13 cellular contexts compared by ENCODE assay signal in genomic region chr2:67871696-67872320, GRCh38.
A peak's percentile ranks its signal among the peaks of the same experiment; 100 is the strongest.
DNase-seq lines count a peak whose midpoint lies in the region; ATAC-seq, FAIRE-seq and TF ChIP-seq lines count a peak whose summit lies in the region.
"Had no signal": no experiment of that assay in that cellular context is flagged by ENCODE, and none has a peak within 500 bp of the region (broad histone marks: within the 10 kb centered on the region; RNA-seq: fewer than 3 reads in every experiment).

No MANE protein-coding gene starts in this region.

- DNase-seq in A549 (ENCODE audit: low read depth in 1 of 2, low spot score in 1 of 2) = no peak
- DNase-seq in HS-5 (ENCODE audit: low read depth) = peak; percentile 71
- peak; percentile 70 for DNase-seq in choroid plexus epithelial cell (ENCODE audit: low read depth)
- no peak for DNase-seq in effector memory CD8-positive, alpha-beta T cell
- no peak for DNase-seq in Peyer's patch
- DNase-seq in activated CD4-positive, alpha-beta memory T cell treated with anti-CD3 and anti-CD28 coated beads, Interleukin-2, amount 10 ng/mL, durations not matched to agents 7 days and 5 days = no peak
- DNase-seq: activated naive CD8-positive, alpha-beta T cell treated with anti-CD3 and anti-CD28 coated beads for 36 hours; left colon; NCI-H510A had no signal

- H3K4me3 ChIP-seq in A549 (no peak overlapping the region), choroid plexus epithelial cell (ENCODE audit: low read depth, low read length) (no peak overlapping the region), Peyer's patch (no peak overlapping the region)
- H3K4me3 ChIP-seq: K562 had no signal

- no peaks in the 10 kb centered on the region for H3K9me3 Mint-ChIP-seq in nephron
- H3K9me3 Mint-ChIP-seq in effector memory CD8-positive, alpha-beta T cell = no peaks in the 10 kb centered on the region
- H3K9me3 Mint-ChIP-seq in activated CD4-positive, alpha-beta memory T cell treated with anti-CD3 and anti-CD28 coated beads, Interleukin-2, amount 10 ng/mL, durations not matched to agents 7 days and 5 days = no peaks in the 10 kb centered on the region
- H3K9me3 Mint-ChIP-seq: activated naive CD8-positive, alpha-beta T cell treated with anti-CD3 and anti-CD28 coated beads for 36 hours had no signal

- TF ChIP-seq CTCF in A549 (IDR thresholded peaks at IDR 0.05) = no peak
- no peak for TF ChIP-seq CTCF in choroid plexus epithelial cell (conservative IDR thresholded peaks at IDR 0.05; ENCODE audit: low read depth, low read length)
- TF ChIP-seq CTCF in nephron (IDR thresholded peaks at IDR 0.05; ENCODE audit: unreplicated experiment in 3 of 3) = no peak
- TF ChIP-seq CTCF in Peyer's patch (IDR thresholded peaks at IDR 0.05) = no peak

- H3K36me3 ChIP-seq in Peyer's patch = no peaks in the 10 kb centered on the region

- POLR2A ChIA-PET in A549 (lab: Yijun Ruan, JAX) = no interaction called here
- POLR2A ChIA-PET in activated CD4-positive, alpha-beta memory T cell treated with anti-CD3 and anti-CD28 coated beads, Interleukin-2, amount 10 ng/mL, durations not matched to agents 7 days and 5 days (lab: Charles Lee) = no interaction called here

- no peak for TF ChIP-seq EP300 in A549 (IDR thresholded peaks at IDR 0.05)

- no peaks in the 10 kb centered on the region for H3K27me3 ChIP-seq in Peyer's patch

- TF ChIP-seq POLR2A in A549 (IDR thresholded peaks at IDR 0.05; ENCODE audit: low read length) = no peak
- no peak for TF ChIP-seq POLR2A in Peyer's patch (IDR thresholded peaks at IDR 0.05)

- H3K9me3 ChIP-seq in A549 = no peaks in the 10 kb centered on the region
- no peaks in the 10 kb centered on the region for H3K9me3 ChIP-seq in Peyer's patch

- no peak overlapping the region for H3K4me3 Mint-ChIP-seq in nephron
- H3K4me3 Mint-ChIP-seq in effector memory CD8-positive, alpha-beta T cell = no peak overlapping the region
- no peak overlapping the region for H3K4me3 Mint-ChIP-seq in activated CD4-positive, alpha-beta memory T cell treated with anti-CD3 and anti-CD28 coated beads, Interleukin-2, amount 10 ng/mL, durations not matched to agents 7 days and 5 days
- H3K4me3 Mint-ChIP-seq: activated naive CD8-positive, alpha-beta T cell treated with anti-CD3 and anti-CD28 coated beads for 36 hours had no signal

- CTCF ChIA-PET in A549 (lab: Yijun Ruan, JAX) = interaction anchor here (0.6 to 1.6 kb wide), 2 partner anchors 25 to 1031 kb away, joined by 3 to 5 read pairs; no protein-coding TSS in a partner anchor
- CTCF ChIA-PET in activated CD4-positive, alpha-beta memory T cell treated with anti-CD3 and anti-CD28 coated beads, Interleukin-2, amount 10 ng/mL, durations not matched to agents 7 days and 5 days (lab: Charles Lee) = no interaction called here

- ATAC-seq in A549 (peak in 1 of 2 experiments; percentile 59; a peak in 3 of 6 replicates), HG03520 (IDR thresholded peaks at IDR 0.05; ENCODE audit: unreplicated experiment) (no peak)
- no peak for ATAC-seq in effector memory CD8-positive, alpha-beta T cell (replicated peaks)
- ATAC-seq: K562, left colon had no signal

- peaks cover 7% of the 10 kb centered on the region for H3K27me3 Mint-ChIP-seq in nephron (ENCODE audit: low read depth)
- peaks cover 15 to 26% of the 10 kb centered on the region in 2 donors for H3K27me3 Mint-ChIP-seq in effector memory CD8-positive, alpha-beta T cell
- H3K27me3 Mint-ChIP-seq in activated CD4-positive, alpha-beta memory T cell treated with anti-CD3 and anti-CD28 coated beads, Interleukin-2, amount 10 ng/mL, durations not matched to agents 7 days and 5 days = peaks cover 3% of the 10 kb centered on the region

- H3K4me1 ChIP-seq in A549 = no peaks in the 10 kb centered on the region
- no peaks in the 10 kb centered on the region for H3K4me1 ChIP-seq in Peyer's patch

- H3K36me3 Mint-ChIP-seq in nephron (ENCODE audit: low read depth) = no peaks in the 10 kb centered on the region
- no peaks in the 10 kb centered on the region for H3K36me3 Mint-ChIP-seq in effector memory CD8-positive, alpha-beta T cell (ENCODE audit: insufficient read depth)
- no peaks in the 10 kb centered on the region for H3K36me3 Mint-ChIP-seq in activated CD4-positive, alpha-beta memory T cell treated with anti-CD3 and anti-CD28 coated beads, Interleukin-2, amount 10 ng/mL, durations not matched to agents 7 days and 5 days (ENCODE audit: low read depth)
- H3K36me3 Mint-ChIP-seq: activated naive CD8-positive, alpha-beta T cell treated with anti-CD3 and anti-CD28 coated beads for 36 hours had no signal

- H3K27ac Mint-ChIP-seq in nephron = peak overlapping the region; percentile 5 to 71 (median 24)
- no peak overlapping the region for H3K27ac Mint-ChIP-seq in effector memory CD8-positive, alpha-beta T cell
- H3K27ac Mint-ChIP-seq in activated CD4-positive, alpha-beta memory T cell treated with anti-CD3 and anti-CD28 coated beads, Interleukin-2, amount 10 ng/mL, durations not matched to agents 7 days and 5 days = no peak overlapping the region
- H3K27ac Mint-ChIP-seq: activated naive CD8-positive, alpha-beta T cell treated with anti-CD3 and anti-CD28 coated beads for 36 hours had no signal

- TF ChIP-seq RAD21 in A549 (conservative IDR thresholded peaks at IDR 0.05 in 1 of 2, IDR thresholded peaks at IDR 0.05 in 1 of 2) = no peak

- peaks cover 32% of the 10 kb centered on the region for H3K4me1 Mint-ChIP-seq in nephron
- no peaks in the 10 kb centered on the region for H3K4me1 Mint-ChIP-seq in effector memory CD8-positive, alpha-beta T cell (ENCODE audit: low read depth in 2 of 2)
- no peaks in the 10 kb centered on the region for H3K4me1 Mint-ChIP-seq in activated CD4-positive, alpha-beta memory T cell treated with anti-CD3 and anti-CD28 coated beads, Interleukin-2, amount 10 ng/mL, durations not matched to agents 7 days and 5 days
- H3K4me1 Mint-ChIP-seq: activated naive CD8-positive, alpha-beta T cell treated with anti-CD3 and anti-CD28 coated beads for 36 hours had no signal

- FAIRE-seq in A549 (lab: Jason Lieb, UNC) = no peak
- FAIRE-seq: K562 had no signal

- no peak overlapping the region for H3K27ac ChIP-seq in A549
- H3K27ac ChIP-seq in Peyer's patch = no peak overlapping the region
- H3K27ac ChIP-seq: epithelial cell of prostate had no signal

- WGBS in A549 (ENCODE audit: missing lambda C conversion rate) = 31% methylated on average over 10 of the region's 10 CpGs

- H3K4me2 ChIP-seq in A549 = 0 out of 3 replicates have a peak overlapping the region, but pooled peaks have one; percentile 15

TF ChIP-seq in A549, 52 proteins besides CTCF, POLR2A, EP300 and RAD21 (continues in another document):
- TF ChIP-seq REST (IDR thresholded peaks at IDR 0.05) (no peak), SREBF2 (IDR thresholded peaks at IDR 0.05) (no peak), EHF (CRISPR knock-in tag; IDR thresholded peaks at IDR 0.05) (no peak), CHD4 (IDR thresholded peaks at IDR 0.05; ENCODE audit: borderline replicate concordance) (no peak), EHMT2 (IDR thresholded peaks at IDR 0.05; ENCODE audit: low read depth) (no peak), ZFP36 (IDR thresholded peaks at IDR 0.05; ENCODE audit: borderline replicate concordance, partially characterized antibody) (no peak), MAFK (IDR thresholded peaks at IDR 0.05; ENCODE audit: partially characterized antibody) (no peak), GATA3 (IDR thresholded peaks at IDR 0.05; ENCODE audit: borderline replicate concordance) (no peak), RARB (CRISPR knock-in tag; IDR thresholded peaks at IDR 0.05) (no peak), MAX (IDR thresholded peaks at IDR 0.05) (no peak), NPAS2 (CRISPR knock-in tag; IDR thresholded peaks at IDR 0.05; ENCODE audit: borderline replicate concordance) (no peak)
- TF ChIP-seq, protein P1, sequence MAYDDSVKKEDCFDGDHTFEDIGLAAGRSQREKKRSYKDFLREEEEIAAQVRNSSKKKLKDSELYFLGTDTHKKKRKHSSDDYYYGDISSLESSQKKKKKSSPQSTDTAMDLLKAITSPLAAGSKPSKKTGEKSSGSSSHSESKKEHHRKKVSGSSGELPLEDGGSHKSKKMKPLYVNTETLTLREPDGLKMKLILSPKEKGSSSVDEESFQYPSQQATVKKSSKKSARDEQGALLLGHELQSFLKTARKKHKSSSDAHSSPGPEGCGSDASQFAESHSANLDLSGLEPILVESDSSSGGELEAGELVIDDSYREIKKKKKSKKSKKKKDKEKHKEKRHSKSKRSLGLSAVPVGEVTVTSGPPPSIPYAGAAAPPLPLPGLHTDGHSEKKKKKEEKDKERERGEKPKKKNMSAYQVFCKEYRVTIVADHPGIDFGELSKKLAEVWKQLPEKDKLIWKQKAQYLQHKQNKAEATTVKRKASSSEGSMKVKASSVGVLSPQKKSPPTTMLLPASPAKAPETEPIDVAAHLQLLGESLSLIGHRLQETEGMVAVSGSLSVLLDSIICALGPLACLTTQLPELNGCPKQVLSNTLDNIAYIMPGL (CRISPR knock-in tag; IDR thresholded peaks at IDR 0.05; ENCODE audit: borderline replicate concordance) = no peak

Comparison
In these comparisons a context has a peak if more than half of its experiments do, and no peak if none do; other contexts are left out.
1. DNase-seq: peak in HS-5 (single experiment) and choroid plexus epithelial cell (single experiment); none in A549 (0 of 2), effector memory CD8-positive, alpha-beta T cell (0 of 3), Peyer's patch (0 of 3) and activated CD4-positive, alpha-beta memory T cell treated with anti-CD3 and anti-CD28 coated beads, Interleukin-2, amount 10 ng/mL, durations not matched to agents 7 days and 5 days (single experiment).
2. H3K27ac Mint-ChIP-seq: peak in nephron (3 of 3); none in effector memory CD8-positive, alpha-beta T cell (0 of 2) and activated CD4-positive, alpha-beta memory T cell treated with anti-CD3 and anti-CD28 coated beads, Interleukin-2, amount 10 ng/mL, durations not matched to agents 7 days and 5 days (single experiment).